ENCODE assay signal across 8 cellular contexts in the genomic region with DNA sequence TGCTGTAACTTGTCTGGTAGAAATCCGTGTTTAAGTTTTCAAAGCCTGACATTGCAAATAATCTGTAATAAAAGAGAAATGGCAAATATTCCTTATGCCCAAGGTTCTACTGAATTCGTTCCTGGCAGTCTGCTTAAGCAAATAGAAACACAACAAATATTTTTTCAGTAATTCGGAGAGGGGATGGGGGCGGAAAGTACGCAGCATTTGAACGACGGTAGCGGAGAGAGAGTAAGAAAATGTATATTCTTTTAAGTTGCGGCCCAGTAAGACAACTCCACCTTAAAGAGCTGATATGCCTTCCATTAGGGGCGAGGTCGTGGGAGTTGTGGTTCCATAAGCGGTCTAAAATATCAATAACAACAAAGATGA. TPM values are rescaled to one million over a fixed set of nuclear protein-coding genes. Genes with fewer than 3 reads are reported as not detected.
A peak's percentile ranks its signal among the peaks of the same experiment; 100 is the strongest.
DNase-seq lines count a peak whose midpoint lies in the region; ATAC-seq and TF ChIP-seq lines count a peak whose summit lies in the region.

No MANE protein-coding gene starts in this region.

- H3K4me3 ChIP-seq in CD4-positive, CD25-positive, alpha-beta regulatory T cell (ENCODE audit: low read depth, low read length) = peak overlapping the region; percentile 93
- peak overlapping the region; percentile 88 for H3K4me3 ChIP-seq in choroid plexus epithelial cell (ENCODE audit: low read depth, low read length)

- peak overlapping the region; percentile 96 to 98 (median 97) for H3K27ac Mint-ChIP-seq in CD4-positive, CD25-positive, alpha-beta regulatory T cell
- peak overlapping the region; percentile 91 to 97 for H3K27ac Mint-ChIP-seq in natural killer cell

- peaks cover 1% of the 10 kb centered on the region for H3K27me3 ChIP-seq in CD4-positive, CD25-positive, alpha-beta regulatory T cell (ENCODE audit: control insufficient read depth, insufficient read depth, low read length)

- H3K9me3 ChIP-seq in CD4-positive, CD25-positive, alpha-beta regulatory T cell (ENCODE audit: control insufficient read depth in 2 of 2, low read length in 2 of 2) = no peaks in the 10 kb centered on the region

- TF ChIP-seq CTCF in choroid plexus epithelial cell (conservative IDR thresholded peaks at IDR 0.05; ENCODE audit: low read depth, low read length) (no peak), natural killer cell (IDR thresholded peaks at IDR 0.05) (no peak)

- peak overlapping the region; percentile 89 to 99 (median 91) for H3K4me3 Mint-ChIP-seq in CD4-positive, CD25-positive, alpha-beta regulatory T cell
- peak overlapping the region; percentile 94 for H3K4me3 Mint-ChIP-seq in natural killer cell

- peaks cover 20% of the 10 kb centered on the region for H3K36me3 Mint-ChIP-seq in CD4-positive, CD25-positive, alpha-beta regulatory T cell
- peaks cover 2% of the 10 kb centered on the region for H3K36me3 Mint-ChIP-seq in natural killer cell

- H3K27me3 Mint-ChIP-seq in CD4-positive, CD25-positive, alpha-beta regulatory T cell = peaks cover 6% of the 10 kb centered on the region
- peaks cover 12 to 18% of the 10 kb centered on the region in 2 donors for H3K27me3 Mint-ChIP-seq in natural killer cell (ENCODE audit: low read depth in 2 of 2)

- no peak for ATAC-seq in CD4-positive, CD25-positive, alpha-beta regulatory T cell (ENCODE audit: low read depth in 2 of 2)
- ATAC-seq in HG03354 (IDR thresholded peaks at IDR 0.05; ENCODE audit: poor library complexity, severe bottlenecking, unreplicated experiment) (peak; percentile 0), natural killer cell (no peak), HG02885 (IDR thresholded peaks at IDR 0.05; ENCODE audit: poor library complexity, unreplicated experiment) (no peak)

- peaks cover 22% of the 10 kb centered on the region for H3K36me3 ChIP-seq in CD4-positive, CD25-positive, alpha-beta regulatory T cell (ENCODE audit: control insufficient read depth, insufficient read depth, low read length)

- DNase-seq in CD4-positive, CD25-positive, alpha-beta regulatory T cell = peak in 1 of 3 donors; percentile 13
- DNase-seq in choroid plexus epithelial cell (ENCODE audit: low read depth) (no peak), natural killer cell (no peak), DMS114 treated with DMSO at 0.1 percent for 48 hours (lab: John Stamatoyannopoulos, UW; ENCODE audit: unreplicated experiment) (no peak), pons (ENCODE audit: low spot score) (no peak), NCI-H1417 (lab: John Stamatoyannopoulos, UW) (no peak)

- intact Hi-C loops in natural killer cell (cut with micrococcal nuclease) = loop anchor here (1.0 kb wide), 1 partner anchor 22 kb away; no protein-coding TSS in a partner anchor

- H3K4me1 Mint-ChIP-seq in CD4-positive, CD25-positive, alpha-beta regulatory T cell = peaks cover 32 to 54% (median 37%) of the 10 kb centered on the region in 4 donors
- H3K4me1 Mint-ChIP-seq in natural killer cell = peaks cover 30 to 41% of the 10 kb centered on the region in 2 donors

- peaks cover 31% of the 10 kb centered on the region for H3K4me1 ChIP-seq in CD4-positive, CD25-positive, alpha-beta regulatory T cell (ENCODE audit: control insufficient read depth, insufficient read depth, low read length, poor library complexity, severe bottlenecking)

- H3K27ac ChIP-seq in CD4-positive, CD25-positive, alpha-beta regulatory T cell (ENCODE audit: insufficient read depth, low read length, poor library complexity, severe bottlenecking) = peak overlapping the region; percentile 91

- no peaks in the 10 kb centered on the region for H3K9me3 Mint-ChIP-seq in CD4-positive, CD25-positive, alpha-beta regulatory T cell
- H3K9me3 Mint-ChIP-seq in natural killer cell = no peaks in the 10 kb centered on the region

RNA-seq across cellular contexts. Expression of gene YIPF5, which starts 0.6 kb away (rescaled TPM):
- 45.4 TPM for total RNA-seq in CD4-positive, CD25-positive, alpha-beta regulatory T cell
- polyA plus RNA-seq in CD4-positive, CD25-positive, alpha-beta regulatory T cell = 100 to 1,000 TPM in 1 of 4 donors, 10 to 100 TPM in 3; 63.6 to 104 (median 75.8) TPM
- total RNA-seq in natural killer cell = 10 to 100 TPM; 19.8 to 26.0 (median 24.6) TPM

RNA-seq across cellular contexts. Expression of gene KCTD16, which starts 0.8 kb away (rescaled TPM):
- not detected for total RNA-seq in CD4-positive, CD25-positive, alpha-beta regulatory T cell
- under 1 TPM in 1 of 4 donors, not detected in 3; 0.44 TPM for polyA plus RNA-seq in CD4-positive, CD25-positive, alpha-beta regulatory T cell
- total RNA-seq in natural killer cell = under 1 TPM in 1 of 3 donors, not detected in 2; 0.16 TPM
